ENCODE assay signal across 7 cellular contexts in genomic region chr7:103649052-103649451, GRCh38.
"Had no signal": no experiment of that assay in that cellular context is flagged by ENCODE, and none has a peak within 500 bp of the region (broad histone marks: within the 10 kb centered on the region; RNA-seq: fewer than 3 reads in every experiment).

No MANE protein-coding gene starts in this region.

- H3K27ac Mint-ChIP-seq: IgD-negative memory B cell had no signal

- H3K9ac ChIP-seq: KMS-11 had no signal

- H3K27ac ChIP-seq: HL-60, KMS-11 had no signal

- H3K4me2 ChIP-seq: KMS-11 had no signal

- H3K4me3 Mint-ChIP-seq: IgD-negative memory B cell had no signal

- H3K4me1 Mint-ChIP-seq: IgD-negative memory B cell had no signal

- FAIRE-seq: HTR-8/SVneo had no signal

- H3K36me3 Mint-ChIP-seq: IgD-negative memory B cell had no signal

- DNase-seq: IMR-90, KBM-7, KG1 had no signal
